8 cellular contexts compared by ENCODE assay signal in genomic region chr10:68562666-68563522, GRCh38. TPM values are rescaled to one million over a fixed set of nuclear protein-coding genes. Genes with fewer than 3 reads are reported as not detected.
DNase-seq lines count a peak whose midpoint lies in the region; ATAC-seq and TF ChIP-seq lines count a peak whose summit lies in the region.

No MANE protein-coding gene starts in this region.

- peak overlapping the region; percentile 65 for H2AFZ ChIP-seq in PC-9

- intact Hi-C loops in PC-9 (cut with micrococcal nuclease; ENCODE audit: unreplicated experiment) (loop anchor here (5.0 kb wide), 1 partner anchor 36 kb away; the partner anchor contains the start of gene SLC25A16), right cardiac atrium (cut with DNase I) (no loop called here), stomach (cut with DNase I; ENCODE audit: low total_unique reads) (no loop called here)

- no peaks in the 10 kb centered on the region for H3F3A ChIP-seq in PC-9 (ENCODE audit: insufficient read depth, low read depth)

- H3K9me3 ChIP-seq in PC-9 (ENCODE audit: insufficient read depth, low read depth) (no peaks in the 10 kb centered on the region), right cardiac atrium (ENCODE audit: control insufficient read depth, low read length) (no peaks in the 10 kb centered on the region), stomach (no peaks in the 10 kb centered on the region), Peyer's patch (no peaks in the 10 kb centered on the region)

- TF ChIP-seq EP300 in stomach (IDR thresholded peaks at IDR 0.05) = no peak

- no peak for TF ChIP-seq CTCF in PC-9 (conservative IDR thresholded peaks at IDR 0.05)
- TF ChIP-seq CTCF in stomach (IDR thresholded peaks at IDR 0.05) = no peak
- TF ChIP-seq CTCF in Peyer's patch (IDR thresholded peaks at IDR 0.05) = no peak

- CTCF ChIA-PET in PC-9 (lab: Charles Lee) = no interaction called here

- peaks cover 47% of the 10 kb centered on the region for H3K27me3 Mint-ChIP-seq in activated T-cell treated with anti-CD3 and anti-CD28 coated beads, Interleukin-2, amount 50 U/mL, for 4 hours (ENCODE audit: low read depth)
- peaks cover 59% of the 10 kb centered on the region for H3K27me3 Mint-ChIP-seq in activated T-cell treated with anti-CD3 and anti-CD28 coated beads, Interleukin-2, amount 50 U/mL, for 24 hours

- H4K20me1 ChIP-seq in PC-9 (ENCODE audit: insufficient read depth) = no peaks in the 10 kb centered on the region

- H3K4me1 ChIP-seq in PC-9 (replicated peaks; ENCODE audit: insufficient read depth) (no peaks in the 10 kb centered on the region), right cardiac atrium (ENCODE audit: control insufficient read depth, insufficient read depth, low read length) (no peaks in the 10 kb centered on the region), stomach (peaks cover 0 to 48% (median 26%) of the 10 kb centered on the region in 4 donors), Peyer's patch (peaks cover 0 to 15% (median 5%) of the 10 kb centered on the region in 4 donors)

- H3K36me3 Mint-ChIP-seq in activated T-cell treated with anti-CD3 and anti-CD28 coated beads, Interleukin-2, amount 50 U/mL, for 4 hours (ENCODE audit: insufficient read depth) = no peaks in the 10 kb centered on the region
- H3K36me3 Mint-ChIP-seq in activated T-cell treated with anti-CD3 and anti-CD28 coated beads, Interleukin-2, amount 50 U/mL, for 24 hours (ENCODE audit: low read depth) = no peaks in the 10 kb centered on the region

- H3K4me3 ChIP-seq in PC-9 = no peak overlapping the region
- H3K4me3 ChIP-seq in right cardiac atrium (ENCODE audit: low read length) = peak overlapping the region; percentile 83
- peak overlapping the region; percentile 76 to 86 (median 79) for H3K4me3 ChIP-seq in stomach
- H3K4me3 ChIP-seq in Peyer's patch = peak overlapping the region in 1 of 4 donors; percentile 9

- BruUV-seq in PC-9 (replicated peaks; lab: Mats Ljungman, UMichigan) = no TSS peak

- no peak overlapping the region for H3K27ac Mint-ChIP-seq in activated T-cell treated with anti-CD3 and anti-CD28 coated beads, Interleukin-2, amount 50 U/mL, for 24 hours

- no peaks in the 10 kb centered on the region for H3K36me3 ChIP-seq in PC-9 (ENCODE audit: low read depth)
- no peaks in the 10 kb centered on the region for H3K36me3 ChIP-seq in stomach
- H3K36me3 ChIP-seq in Peyer's patch = no peaks in the 10 kb centered on the region

- no peaks in the 10 kb centered on the region for H3K9me3 Mint-ChIP-seq in activated T-cell treated with anti-CD3 and anti-CD28 coated beads, Interleukin-2, amount 50 U/mL, for 4 hours
- H3K9me3 Mint-ChIP-seq in activated T-cell treated with anti-CD3 and anti-CD28 coated beads, Interleukin-2, amount 50 U/mL, for 24 hours = no peaks in the 10 kb centered on the region

- peaks cover 17% of the 10 kb centered on the region for H3K4me1 Mint-ChIP-seq in activated T-cell treated with anti-CD3 and anti-CD28 coated beads, Interleukin-2, amount 50 U/mL, for 4 hours (ENCODE audit: low read depth)
- peaks cover 25% of the 10 kb centered on the region for H3K4me1 Mint-ChIP-seq in activated T-cell treated with anti-CD3 and anti-CD28 coated beads, Interleukin-2, amount 50 U/mL, for 24 hours (ENCODE audit: low read depth)

- H3K27me3 ChIP-seq in PC-9 (ENCODE audit: insufficient read depth, low read depth) (peaks cover 15% of the 10 kb centered on the region; the same call in 1 of the 2 replicates), right cardiac atrium (ENCODE audit: control insufficient read depth, insufficient read depth) (no peaks in the 10 kb centered on the region), stomach (peaks cover 0 to 22% (median 18%) of the 10 kb centered on the region in 3 donors), Peyer's patch (peaks cover 0 to 4% of the 10 kb centered on the region in 2 donors)

- H3K4me3 Mint-ChIP-seq in activated T-cell treated with anti-CD3 and anti-CD28 coated beads, Interleukin-2, amount 50 U/mL, for 4 hours = peak overlapping the region; percentile 12
- H3K4me3 Mint-ChIP-seq in activated T-cell treated with anti-CD3 and anti-CD28 coated beads, Interleukin-2, amount 50 U/mL, for 24 hours = no peak overlapping the region

- TF ChIP-seq POLR2A in stomach (IDR thresholded peaks at IDR 0.05) = no peak
- TF ChIP-seq POLR2A in Peyer's patch (IDR thresholded peaks at IDR 0.05) = no peak

- POLR2A ChIA-PET in PC-9 (lab: Charles Lee; ENCODE audit: unreplicated experiment) = no interaction called here

- WGBS in right cardiac atrium = 37% methylated on average over 12 of the region's 12 CpGs
- WGBS in stomach, 5 donors = 42 to 62% (median 53%) methylated on average over 12 of the region's 12 CpGs

- no peak overlapping the region for H3K27ac ChIP-seq in PC-9
- H3K27ac ChIP-seq in right cardiac atrium (ENCODE audit: low read length) = no peak overlapping the region
- peak overlapping the region in 4 of 5 donors; percentile 65 to 80 (median 69) for H3K27ac ChIP-seq in stomach
- no peak overlapping the region for H3K27ac ChIP-seq in Peyer's patch

- H3K9me2 ChIP-seq in PC-9 (ENCODE audit: insufficient read depth) = no peaks in the 10 kb centered on the region

- no peak for ATAC-seq in activated T-cell treated with anti-CD3 and anti-CD28 coated beads, Interleukin-2, amount 50 U/mL, for 4 hours
- ATAC-seq in right cardiac atrium (no peak), HG02884 (IDR thresholded peaks at IDR 0.05; ENCODE audit: unreplicated experiment) (no peak)

- H3K79me2 ChIP-seq in PC-9 (ENCODE audit: low read depth) = no peaks in the 10 kb centered on the region

- no peak overlapping the region for H3K4me2 ChIP-seq in PC-9

- DNase-seq in activated T-cell treated with anti-CD3 and anti-CD28 coated beads, Interleukin-2, amount 50 U/mL, for 4 hours = no peak
- no peak for DNase-seq in activated T-cell treated with anti-CD3 and anti-CD28 coated beads, Interleukin-2, amount 50 U/mL, for 24 hours
- no peak for DNase-seq in PC-9
- DNase-seq in right cardiac atrium = no peak
- no peak for DNase-seq in stomach
- DNase-seq in activated CD4-positive, CD25-positive, alpha-beta regulatory T cell (lab: John Stamatoyannopoulos, UW) = no peak
- DNase-seq in Peyer's patch = no peak

RNA-seq across cellular contexts. Expression of gene TET1, which starts 2.8 kb away (rescaled TPM):
- under 1 TPM; 0.14 to 0.24 (median 0.23) TPM for total RNA-seq in activated T-cell treated with anti-CD3 and anti-CD28 coated beads, Interleukin-2, amount 50 U/mL, for 4 hours
- total RNA-seq in PC-9 (2021) (1.9 and 2.4 TPM in 2 replicates), right cardiac atrium (1 to 10 TPM; 2.8 to 5.2 (median 4.5) TPM), stomach (10 to 100 TPM in 2 of 5 donors, 1 to 10 TPM in 3; 1.2 to 22.3 (median 9.9) TPM), Peyer's patch (1 to 10 TPM; 1.1 to 3.3 (median 1.4) TPM)
- polyA plus RNA-seq in right cardiac atrium (0.32 TPM), stomach (under 1 TPM; under 0.01 to 0.20 (median 0.19) TPM)

RNA-seq across cellular contexts. Expression of gene SLC25A16, which starts 35.6 kb away (rescaled TPM):
- total RNA-seq in activated T-cell treated with anti-CD3 and anti-CD28 coated beads, Interleukin-2, amount 50 U/mL, for 4 hours = 10 to 100 TPM; 16.0 to 21.4 (median 18.5) TPM
- 12.6 and 20.3 TPM in 2 replicates for total RNA-seq in PC-9 (2021)
- 10 to 100 TPM; 16.3 to 21.8 (median 18.9) TPM for total RNA-seq in right cardiac atrium
- 11.1 TPM for polyA plus RNA-seq in right cardiac atrium
- total RNA-seq in stomach = 10 to 100 TPM in 4 of 5 donors, 1 to 10 TPM in 1; 4.1 to 89.7 (median 29.8) TPM
- 1 to 10 TPM; 8.1 to 9.3 (median 8.3) TPM for polyA plus RNA-seq in stomach
- total RNA-seq in Peyer's patch = 100 to 1,000 TPM in 1 of 4 donors, 10 to 100 TPM in 3; 32.2 to 180 (median 40.0) TPM

Comparison
In these comparisons a context has a peak if more than half of its experiments do, and no peak if none do; other contexts are left out.
1. H3K27ac ChIP-seq: peak in stomach (4 of 5); none in PC-9 (single experiment), right cardiac atrium (single experiment) and Peyer's patch (0 of 4).